Comparison of ENCODE assay signal across 8 cellular contexts in the genomic region with DNA sequence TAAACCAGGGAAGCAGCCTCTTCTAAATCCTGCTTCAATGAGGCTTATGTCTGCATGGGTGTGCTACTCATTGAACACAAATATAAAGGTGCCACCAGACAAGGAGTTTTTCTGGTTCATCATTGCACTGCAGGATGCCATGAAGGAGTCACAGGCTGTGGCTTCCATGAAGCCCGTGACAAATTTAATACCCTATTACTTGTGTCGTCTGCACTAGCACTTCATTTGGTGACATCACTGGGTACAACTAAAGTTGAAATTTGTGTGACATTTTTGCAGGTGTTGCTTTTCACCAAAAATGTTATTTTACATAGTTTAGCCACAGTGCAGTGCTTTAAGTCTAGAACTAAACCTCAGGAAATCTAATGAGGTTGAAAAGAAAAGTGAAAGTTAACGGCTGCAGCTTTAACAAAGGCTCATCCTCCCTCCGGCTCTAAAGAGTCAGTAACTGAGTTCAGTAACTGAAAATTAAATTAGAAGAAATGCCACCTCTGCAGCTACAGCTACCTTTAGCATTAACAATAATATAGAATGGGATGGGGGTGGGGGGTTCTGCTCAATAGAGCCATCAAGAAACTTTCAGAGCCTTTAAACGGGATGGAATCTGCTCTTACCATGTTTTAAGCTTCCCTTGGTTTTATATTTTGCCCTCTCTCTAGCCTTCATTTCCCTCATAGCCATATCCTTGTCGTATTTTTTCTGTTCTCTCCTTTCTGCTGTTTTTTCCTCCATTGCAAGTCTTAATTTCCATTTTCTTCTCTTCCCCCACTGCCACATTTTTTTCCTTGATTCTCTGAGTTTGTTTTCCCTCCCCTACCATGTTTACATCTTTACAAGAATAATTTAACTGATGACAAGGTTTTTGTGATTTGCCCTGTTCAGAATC.
DNase-seq lines count a peak whose midpoint lies in the region; ATAC-seq and TF ChIP-seq lines count a peak whose summit lies in the region.

No MANE protein-coding gene starts in this region.

- H3K36me3 Mint-ChIP-seq in T-cell: no peaks in the 10 kb centered on the region

- no peaks in the 10 kb centered on the region for H3K9me3 ChIP-seq in gastroesophageal sphincter

- no peak for TF ChIP-seq POLR2A in gastroesophageal sphincter (IDR thresholded peaks at IDR 0.05)

- POLR2A ChIA-PET in T-cell (lab: Charles Lee): interaction anchor here in 1 of 2 donors (0.6 kb wide), 1 partner anchor 296 kb away, joined by 5 read pairs; no protein-coding TSS in a partner anchor

- peak overlapping the region in 2 of 4 donors; percentile 33 to 40 for H3K27ac ChIP-seq in gastroesophageal sphincter

- DNase-seq in ACHN (peak; percentile 50), T-cell (peak in 5 of 34 experiments; percentile 1 to 7 (median 3)), HT-29 (ENCODE audit: low spot score) (no peak), posterior vena cava (ENCODE audit: low spot score) (no peak)
- peak in 1 of 2 donors; percentile 18 for DNase-seq in stimulated activated naive CD8-positive, alpha-beta T cell treated with anti-CD3 and anti-CD28 coated beads, Interleukin-15, amount 100 ng/mL, for 72 hours

- peaks cover 5% of the 10 kb centered on the region for H3K27me3 ChIP-seq in gastroesophageal sphincter

- no peaks in the 10 kb centered on the region for H3K36me3 ChIP-seq in gastroesophageal sphincter

- H3K27me3 Mint-ChIP-seq in T-cell: peaks cover 2 to 4% of the 10 kb centered on the region in 2 donors
- peaks cover 13% of the 10 kb centered on the region for H3K27me3 Mint-ChIP-seq in stimulated activated naive CD8-positive, alpha-beta T cell treated with anti-CD3 and anti-CD28 coated beads, Interleukin-15, amount 100 ng/mL, for 72 hours

- WGBS in gastroesophageal sphincter (ENCODE audit: low coverage in 1 of 2), 2 donors: 10 to 38% methylated on average over 3 to 6 of the region's 6 CpGs

- H3K4me3 ChIP-seq in gastroesophageal sphincter: peak overlapping the region; percentile 53 to 80

- peaks cover 15 to 17% (median 17%) of the 10 kb centered on the region in 3 donors for H3K4me1 Mint-ChIP-seq in T-cell
- no peaks in the 10 kb centered on the region for H3K4me1 Mint-ChIP-seq in stimulated activated naive CD8-positive, alpha-beta T cell treated with anti-CD3 and anti-CD28 coated beads, Interleukin-15, amount 100 ng/mL, for 72 hours

- in situ Hi-C loops in ACHN (cut with HindIII; ENCODE audit: low pct_ligation_motif_present, low pct_unique_long_range_greater_than_20kb, low sequenced_read_pairs): no loop called here

- peak overlapping the region; percentile 93 to 99 for H3K27ac Mint-ChIP-seq in T-cell
- H3K27ac Mint-ChIP-seq in stimulated activated naive CD8-positive, alpha-beta T cell treated with anti-CD3 and anti-CD28 coated beads, Interleukin-15, amount 100 ng/mL, for 72 hours: peak overlapping the region; percentile 2 to 91

- ATAC-seq in GM18858 (IDR thresholded peaks at IDR 0.05; ENCODE audit: unreplicated experiment) (peak; percentile 79), HG02981 (IDR thresholded peaks at IDR 0.05; ENCODE audit: unreplicated experiment) (peak; percentile 80), T-cell (replicated peaks in 1 of 4) (peak; percentile 70 to 84 (median 83)), gastroesophageal sphincter (no peak)
- peak; percentile 87 for ATAC-seq in stimulated activated naive CD8-positive, alpha-beta T cell treated with anti-CD3 and anti-CD28 coated beads, Interleukin-15, amount 100 ng/mL, for 72 hours

- TF ChIP-seq CTCF in gastroesophageal sphincter (IDR thresholded peaks at IDR 0.05): no peak

- TF ChIP-seq EP300 in gastroesophageal sphincter (IDR thresholded peaks at IDR 0.05): no peak

- no peaks in the 10 kb centered on the region for H3K9me3 Mint-ChIP-seq in T-cell
- H3K9me3 Mint-ChIP-seq in stimulated activated naive CD8-positive, alpha-beta T cell treated with anti-CD3 and anti-CD28 coated beads, Interleukin-15, amount 100 ng/mL, for 72 hours: no peaks in the 10 kb centered on the region

- CTCF ChIA-PET in T-cell (lab: Charles Lee): interaction anchor here (0.5 to 0.7 kb wide), 7 partner anchors 46 to 653 kb away, joined by 3 to 5 read pairs (median 3); no protein-coding TSS in a partner anchor

- no peaks in the 10 kb centered on the region for H3K4me1 ChIP-seq in gastroesophageal sphincter

- H3K4me3 Mint-ChIP-seq in T-cell: peak overlapping the region; percentile 90 to 93 (median 90)
- peak overlapping the region; percentile 81 to 87 for H3K4me3 Mint-ChIP-seq in stimulated activated naive CD8-positive, alpha-beta T cell treated with anti-CD3 and anti-CD28 coated beads, Interleukin-15, amount 100 ng/mL, for 72 hours

- intact Hi-C loops in posterior vena cava (cut with DNase I): no loop called here
